ENCODE assay signal across 1 cellular context in the genomic region with DNA sequence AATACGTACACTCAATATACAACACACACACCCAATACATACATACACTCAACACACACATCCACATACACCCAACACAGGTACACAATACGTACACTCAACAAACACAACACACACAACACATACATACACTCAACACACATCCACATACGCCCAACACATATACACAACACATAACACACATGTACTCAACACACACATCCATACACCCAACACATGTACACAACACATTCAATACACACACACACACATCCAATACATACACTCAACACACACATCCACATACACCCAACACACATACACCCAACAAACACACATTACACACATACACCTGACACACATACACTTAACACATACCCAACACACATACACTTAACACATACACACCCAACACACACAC.
A peak's percentile ranks its signal among the peaks of the same experiment; 100 is the strongest.
TF ChIP-seq lines count a peak whose summit lies in the region.

No MANE protein-coding gene starts in this region.

TF ChIP-seq in HEK293, 187 proteins besides CTCF, POLR2A, EP300 and RAD21 (continued from another document):
- TF ChIP-seq, protein P1, sequence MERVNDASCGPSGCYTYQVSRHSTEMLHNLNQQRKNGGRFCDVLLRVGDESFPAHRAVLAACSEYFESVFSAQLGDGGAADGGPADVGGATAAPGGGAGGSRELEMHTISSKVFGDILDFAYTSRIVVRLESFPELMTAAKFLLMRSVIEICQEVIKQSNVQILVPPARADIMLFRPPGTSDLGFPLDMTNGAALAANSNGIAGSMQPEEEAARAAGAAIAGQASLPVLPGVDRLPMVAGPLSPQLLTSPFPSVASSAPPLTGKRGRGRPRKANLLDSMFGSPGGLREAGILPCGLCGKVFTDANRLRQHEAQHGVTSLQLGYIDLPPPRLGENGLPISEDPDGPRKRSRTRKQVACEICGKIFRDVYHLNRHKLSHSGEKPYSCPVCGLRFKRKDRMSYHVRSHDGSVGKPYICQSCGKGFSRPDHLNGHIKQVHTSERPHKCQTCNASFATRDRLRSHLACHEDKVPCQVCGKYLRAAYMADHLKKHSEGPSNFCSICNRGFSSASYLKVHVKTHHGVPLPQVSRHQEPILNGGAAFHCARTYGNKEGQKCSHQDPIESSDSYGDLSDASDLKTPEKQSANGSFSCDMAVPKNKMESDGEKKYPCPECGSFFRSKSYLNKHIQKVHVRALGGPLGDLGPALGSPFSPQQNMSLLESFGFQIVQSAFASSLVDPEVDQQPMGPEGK (tag by site-specific recombination; IDR thresholded peaks at IDR 0.05): 0 out of 2 replicates have a peak, but pooled peaks have one; percentile 7
- TF ChIP-seq, protein P2, sequence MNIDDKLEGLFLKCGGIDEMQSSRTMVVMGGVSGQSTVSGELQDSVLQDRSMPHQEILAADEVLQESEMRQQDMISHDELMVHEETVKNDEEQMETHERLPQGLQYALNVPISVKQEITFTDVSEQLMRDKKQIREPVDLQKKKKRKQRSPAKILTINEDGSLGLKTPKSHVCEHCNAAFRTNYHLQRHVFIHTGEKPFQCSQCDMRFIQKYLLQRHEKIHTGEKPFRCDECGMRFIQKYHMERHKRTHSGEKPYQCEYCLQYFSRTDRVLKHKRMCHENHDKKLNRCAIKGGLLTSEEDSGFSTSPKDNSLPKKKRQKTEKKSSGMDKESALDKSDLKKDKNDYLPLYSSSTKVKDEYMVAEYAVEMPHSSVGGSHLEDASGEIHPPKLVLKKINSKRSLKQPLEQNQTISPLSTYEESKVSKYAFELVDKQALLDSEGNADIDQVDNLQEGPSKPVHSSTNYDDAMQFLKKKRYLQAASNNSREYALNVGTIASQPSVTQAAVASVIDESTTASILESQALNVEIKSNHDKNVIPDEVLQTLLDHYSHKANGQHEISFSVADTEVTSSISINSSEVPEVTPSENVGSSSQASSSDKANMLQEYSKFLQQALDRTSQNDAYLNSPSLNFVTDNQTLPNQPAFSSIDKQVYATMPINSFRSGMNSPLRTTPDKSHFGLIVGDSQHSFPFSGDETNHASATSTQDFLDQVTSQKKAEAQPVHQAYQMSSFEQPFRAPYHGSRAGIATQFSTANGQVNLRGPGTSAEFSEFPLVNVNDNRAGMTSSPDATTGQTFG (tag by site-specific recombination; IDR thresholded peaks at IDR 0.05; ENCODE audit: borderline replicate concordance): 0 out of 2 replicates have a peak, but pooled peaks have one; percentile 12
- TF ChIP-seq, protein P3, sequence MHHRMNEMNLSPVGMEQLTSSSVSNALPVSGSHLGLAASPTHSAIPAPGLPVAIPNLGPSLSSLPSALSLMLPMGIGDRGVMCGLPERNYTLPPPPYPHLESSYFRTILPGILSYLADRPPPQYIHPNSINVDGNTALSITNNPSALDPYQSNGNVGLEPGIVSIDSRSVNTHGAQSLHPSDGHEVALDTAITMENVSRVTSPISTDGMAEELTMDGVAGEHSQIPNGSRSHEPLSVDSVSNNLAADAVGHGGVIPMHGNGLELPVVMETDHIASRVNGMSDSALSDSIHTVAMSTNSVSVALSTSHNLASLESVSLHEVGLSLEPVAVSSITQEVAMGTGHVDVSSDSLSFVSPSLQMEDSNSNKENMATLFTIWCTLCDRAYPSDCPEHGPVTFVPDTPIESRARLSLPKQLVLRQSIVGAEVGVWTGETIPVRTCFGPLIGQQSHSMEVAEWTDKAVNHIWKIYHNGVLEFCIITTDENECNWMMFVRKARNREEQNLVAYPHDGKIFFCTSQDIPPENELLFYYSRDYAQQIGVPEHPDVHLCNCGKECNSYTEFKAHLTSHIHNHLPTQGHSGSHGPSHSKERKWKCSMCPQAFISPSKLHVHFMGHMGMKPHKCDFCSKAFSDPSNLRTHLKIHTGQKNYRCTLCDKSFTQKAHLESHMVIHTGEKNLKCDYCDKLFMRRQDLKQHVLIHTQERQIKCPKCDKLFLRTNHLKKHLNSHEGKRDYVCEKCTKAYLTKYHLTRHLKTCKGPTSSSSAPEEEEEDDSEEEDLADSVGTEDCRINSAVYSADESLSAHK (tag by site-specific recombination; IDR thresholded peaks at IDR 0.05): no peak
- TF ChIP-seq YY2 (tag by site-specific recombination; IDR thresholded peaks at IDR 0.05) (no peak), ZNF776 (tag by site-specific recombination; IDR thresholded peaks at IDR 0.05; ENCODE audit: borderline replicate concordance) (0 out of 2 replicates have a peak, but pooled peaks have one; percentile 63), GLI4 (tag by site-specific recombination; IDR thresholded peaks at IDR 0.05) (peak; percentile 37; the same call in 1 of the 2 replicates)
